ENCODE assay signal across 19 cellular contexts in genomic region chr5:2130361-2130760, GRCh38.
DNase-seq lines count a peak whose midpoint lies in the region; ATAC-seq, FAIRE-seq and TF ChIP-seq lines count a peak whose summit lies in the region.
"Had no signal": no experiment of that assay in that cellular context is flagged by ENCODE, and none has a peak within 500 bp of the region (broad histone marks: within the 10 kb centered on the region; RNA-seq: fewer than 3 reads in every experiment).

No MANE protein-coding gene starts in this region.

- no peak overlapping the region for H3K9ac ChIP-seq in BLaER1
- H3K9ac ChIP-seq in H1 (replicated peaks in 1 of 4; ENCODE audit: extremely low read depth in 1 of 4, low read depth in 3 of 4, low read length in 3 of 4), result no peak overlapping the region

- TF ChIP-seq RAD21 in H1 (IDR thresholded peaks at IDR 0.05 in 1 of 2, conservative IDR thresholded peaks at IDR 0.05 in 1 of 2; ENCODE audit: low read depth in 2 of 2, low read length in 2 of 2), result no peak

- no peaks in the 10 kb centered on the region for H3K79me1 ChIP-seq in H1 (ENCODE audit: low read depth, low read length)

- CTCF ChIA-PET in H1 (lab: Charles Lee; ENCODE audit: partially characterized antibody), result no interaction called here
- CTCF ChIA-PET in activated CD4-positive, alpha-beta memory T cell treated with anti-CD3 and anti-CD28 coated beads, Interleukin-2, amount 10 ng/mL, durations not matched to agents 7 days and 5 days (lab: Charles Lee), result no interaction called here

- no peak overlapping the region for H2BK20ac ChIP-seq in H1 (ENCODE audit: low read length)

- H2BK120ac ChIP-seq in H1 (replicated peaks; ENCODE audit: low read depth, low read length), result no peak overlapping the region

- TF ChIP-seq CTCF in H1 (IDR thresholded peaks at IDR 0.05; ENCODE audit: control extremely low read depth in 1 of 3, insufficient read depth in 1 of 3, low read depth in 1 of 3, low read length in 3 of 3) (no peak), nephron progenitor cell (IDR thresholded peaks at IDR 0.05) (no peak), upper lobe of right lung (IDR thresholded peaks at IDR 0.05) (no peak)

- H3K14ac ChIP-seq in H1 (ENCODE audit: insufficient read length), result no peak overlapping the region

- no peak for TF ChIP-seq EP300 in H1 (IDR thresholded peaks at IDR 0.05; ENCODE audit: borderline replicate concordance in 1 of 2, low read depth in 2 of 2, low read length in 2 of 2)

- H4K91ac ChIP-seq in H1 (replicated peaks; ENCODE audit: insufficient read length, low read length), result no peak overlapping the region

- H3K27ac ChIP-seq in BLaER1, result no peak overlapping the region
- no peak overlapping the region for H3K27ac ChIP-seq in H1 (ENCODE audit: low read depth, low read length)
- H3K27ac ChIP-seq in upper lobe of right lung, result no peak overlapping the region
- H3K27ac ChIP-seq: 22Rv1, A549 had no signal

- peak overlapping the region; percentile 50; the same call in 1 of the 2 replicates for H2AFZ ChIP-seq in H1 (ENCODE audit: low read length)

- 80% methylated on average over 7 of the region's 7 CpGs; no CpG with 5 or more reads in 1 of the 2 experiments for WGBS in H1 (ENCODE audit: extremely low coverage in 1 of 2, insufficient coverage in 1 of 2, insufficient read length in 1 of 2, insufficient replicate concordance in 2 of 2, low coverage in 1 of 2, low lambda C conversion rate in 2 of 2, missing lambda C conversion rate in 1 of 2), 2 experiments

- H3K4me2 ChIP-seq in BLaER1 (peak overlapping the region; percentile 88; the same call in 1 of the 2 replicates), H1 (ENCODE audit: insufficient read depth in 1 of 2, low read depth in 2 of 2, low read length in 2 of 2) (no peak overlapping the region)
- H3K4me2 ChIP-seq: A549 had no signal

- H3K4me1 ChIP-seq in BLaER1 (peaks cover 39% of the 10 kb centered on the region), H1 (replicated peaks in 1 of 4; ENCODE audit: control insufficient read depth in 3 of 4, insufficient read depth in 4 of 4, low read length in 3 of 4) (no peaks in the 10 kb centered on the region; a peak in 1 of 7 replicates), upper lobe of right lung (no peaks in the 10 kb centered on the region)
- H3K4me1 ChIP-seq: A549 had no signal

- peaks cover 8% of the 10 kb centered on the region for H3K27me3 Mint-ChIP-seq in nephron progenitor cell (ENCODE audit: low read depth, poor library complexity)
- no peaks in the 10 kb centered on the region for H3K27me3 Mint-ChIP-seq in activated CD4-positive, alpha-beta memory T cell treated with anti-CD3 and anti-CD28 coated beads, Interleukin-2, amount 10 ng/mL, durations not matched to agents 7 days and 5 days

- no peaks in the 10 kb centered on the region for H3K23me2 ChIP-seq in H1 (ENCODE audit: low read depth, low read length)

- H4K20me1 ChIP-seq in BLaER1, result no peaks in the 10 kb centered on the region
- peaks cover 0 to 1% of the 10 kb centered on the region in 2 experiments for H4K20me1 ChIP-seq in H1 (replicated peaks in 1 of 2; ENCODE audit: control insufficient read depth in 1 of 2, insufficient read depth in 2 of 2, low read length in 2 of 2)

- H3K79me2 ChIP-seq in H1 (ENCODE audit: control insufficient read depth in 1 of 2, insufficient read depth in 2 of 2, low read length in 2 of 2), result no peaks in the 10 kb centered on the region

- intact Hi-C loops in upper lobe of right lung (cut with DNase I), result no loop called here

- TF ChIP-seq POLR2A in H1 (IDR thresholded peaks at IDR 0.05; ENCODE audit: control extremely low read depth in 1 of 2, low read depth in 2 of 2, low read length in 2 of 2), result no peak

- no peak overlapping the region for H2BK15ac ChIP-seq in H1 (ENCODE audit: low read length)

- ATAC-seq in GM19395 (IDR thresholded peaks at IDR 0.05; ENCODE audit: unreplicated experiment) (no peak), upper lobe of right lung (no peak)
- ATAC-seq: A549, GM12878 had no signal

- no peak overlapping the region for H4K8ac ChIP-seq in H1 (ENCODE audit: extremely low read depth, insufficient read depth, low read length)

- H3K4ac ChIP-seq in H1 (replicated peaks; ENCODE audit: insufficient read length, low read depth, low read length), result no peak overlapping the region

- H3K36me3 ChIP-seq in BLaER1 (no peaks in the 10 kb centered on the region), H1 (ENCODE audit: control insufficient read depth in 2 of 4, insufficient read depth in 4 of 4, low read length in 3 of 4) (no peaks in the 10 kb centered on the region), upper lobe of right lung (no peaks in the 10 kb centered on the region)

- H3K56ac ChIP-seq in H1 (replicated peaks; ENCODE audit: insufficient read length, low read depth, low read length), result no peak overlapping the region

- peak; percentile 32 for DNase-seq in activated CD8-positive, alpha-beta memory T cell treated with anti-CD3 and anti-CD28 coated beads, Interleukin-2, amount 50 U/mL, for 48 hours
- no peak for DNase-seq in activated CD8-positive, alpha-beta memory T cell treated with anti-CD3 and anti-CD28 coated beads for 24 hours
- DNase-seq in H1 (ENCODE audit: low read depth in 1 of 2, low spot score in 2 of 2) (no peak), nephron progenitor cell (no peak), upper lobe of right lung (no peak)
- no peak for DNase-seq in activated CD4-positive, alpha-beta memory T cell treated with anti-CD3 and anti-CD28 coated beads, Interleukin-2, amount 10 ng/mL, durations not matched to agents 7 days and 5 days
- DNase-seq: AML-193; CD4-positive, alpha-beta memory T cell; DMS79 treated with DMSO at 0.1 percent for 48 hours; GOT3; H9; IMR-90 had no signal

- FAIRE-seq in H1 (lab: Jason Lieb, UNC), result no peak
- FAIRE-seq: A549, GM12878, HTR-8/SVneo had no signal

- no peaks in the 10 kb centered on the region for H3K36me3 Mint-ChIP-seq in nephron progenitor cell (ENCODE audit: low read depth)
- no peaks in the 10 kb centered on the region for H3K36me3 Mint-ChIP-seq in activated CD4-positive, alpha-beta memory T cell treated with anti-CD3 and anti-CD28 coated beads, Interleukin-2, amount 10 ng/mL, durations not matched to agents 7 days and 5 days (ENCODE audit: low read depth)
- H3K36me3 Mint-ChIP-seq: CD14-positive monocyte; CD4-positive, alpha-beta memory T cell had no signal

- no peaks in the 10 kb centered on the region for H3K9me3 Mint-ChIP-seq in nephron progenitor cell
- no peaks in the 10 kb centered on the region for H3K9me3 Mint-ChIP-seq in activated CD4-positive, alpha-beta memory T cell treated with anti-CD3 and anti-CD28 coated beads, Interleukin-2, amount 10 ng/mL, durations not matched to agents 7 days and 5 days
- H3K9me3 Mint-ChIP-seq: CD4-positive, alpha-beta memory T cell; H9 had no signal

- peaks cover 67% of the 10 kb centered on the region for H3K4me1 Mint-ChIP-seq in nephron progenitor cell
- no peaks in the 10 kb centered on the region for H3K4me1 Mint-ChIP-seq in activated CD4-positive, alpha-beta memory T cell treated with anti-CD3 and anti-CD28 coated beads, Interleukin-2, amount 10 ng/mL, durations not matched to agents 7 days and 5 days
- H3K4me1 Mint-ChIP-seq: CD14-positive monocyte; CD4-positive, alpha-beta memory T cell had no signal

- H3K23ac ChIP-seq in H1 (ENCODE audit: insufficient read length), result no peak overlapping the region

- H3K9me3 ChIP-seq in BLaER1, result no peaks in the 10 kb centered on the region
- H3K9me3 ChIP-seq in H1 (ENCODE audit: insufficient read depth in 2 of 2, low read depth in 1 of 2, low read length in 1 of 2), result no peaks in the 10 kb centered on the region
- H3K9me3 ChIP-seq in upper lobe of right lung, result no peaks in the 10 kb centered on the region
- H3K9me3 ChIP-seq: A549 had no signal

- H2AK5ac ChIP-seq in H1 (ENCODE audit: low read depth, low read length), result no peak overlapping the region

- H3K4me3 ChIP-seq in BLaER1, result no peak overlapping the region
- no peak overlapping the region for H3K4me3 ChIP-seq in H1 (ENCODE audit: extremely low read depth in 1 of 4, insufficient read depth in 2 of 4, low read depth in 3 of 4, low read length in 4 of 4)
- no peak overlapping the region for H3K4me3 ChIP-seq in upper lobe of right lung
- H3K4me3 ChIP-seq: A549, GM12878 had no signal

- H3K4me3 Mint-ChIP-seq in nephron progenitor cell, result no peak overlapping the region
- no peak overlapping the region for H3K4me3 Mint-ChIP-seq in activated CD4-positive, alpha-beta memory T cell treated with anti-CD3 and anti-CD28 coated beads, Interleukin-2, amount 10 ng/mL, durations not matched to agents 7 days and 5 days
- H3K4me3 Mint-ChIP-seq: CD14-positive monocyte; CD4-positive, alpha-beta memory T cell; H9 had no signal

- H2BK5ac ChIP-seq in H1 (ENCODE audit: low read depth, low read length), result no peak overlapping the region

- POLR2A ChIA-PET in H1 (lab: Charles Lee; ENCODE audit: partially characterized antibody), result no interaction called here
- POLR2A ChIA-PET in activated CD4-positive, alpha-beta memory T cell treated with anti-CD3 and anti-CD28 coated beads, Interleukin-2, amount 10 ng/mL, durations not matched to agents 7 days and 5 days (lab: Charles Lee), result no interaction called here

- H2BK12ac ChIP-seq in H1 (ENCODE audit: low read depth, low read length), result no peak overlapping the region

- no peak overlapping the region for H4K5ac ChIP-seq in H1 (ENCODE audit: insufficient read length, low read depth, low read length)

- H3K27me3 ChIP-seq in BLaER1, result peaks cover 23% of the 10 kb centered on the region
- H3K27me3 ChIP-seq in H1 (replicated peaks in 1 of 4; ENCODE audit: control insufficient read depth in 3 of 4, extremely low read depth in 1 of 4, insufficient read depth in 3 of 4, low read length in 3 of 4), result no peaks in the 10 kb centered on the region
- H3K27me3 ChIP-seq in upper lobe of right lung, result peaks cover 16% of the 10 kb centered on the region

- peak overlapping the region; percentile 81 for H3K27ac Mint-ChIP-seq in nephron progenitor cell
- no peak overlapping the region for H3K27ac Mint-ChIP-seq in activated CD4-positive, alpha-beta memory T cell treated with anti-CD3 and anti-CD28 coated beads, Interleukin-2, amount 10 ng/mL, durations not matched to agents 7 days and 5 days
- H3K27ac Mint-ChIP-seq: CD4-positive, alpha-beta memory T cell; H9 had no signal

- no peak overlapping the region for H3K18ac ChIP-seq in H1 (ENCODE audit: extremely low read depth, low read length)

TF ChIP-seq in H1, 55 proteins besides CTCF, POLR2A, EP300 and RAD21:
- no peak for TF ChIP-seq RNF2 (IDR thresholded peaks at IDR 0.05; ENCODE audit: borderline replicate concordance, low read depth, low read length, missing control alignments, poor library complexity, severe bottlenecking)
- no peak for TF ChIP-seq CTBP2 (IDR thresholded peaks at IDR 0.05; ENCODE audit: borderline replicate concordance, insufficient read depth, insufficient read length, low read length)
- no peak for TF ChIP-seq SIN3A (conservative IDR thresholded peaks at IDR 0.05 in 1 of 2, IDR thresholded peaks at IDR 0.05 in 1 of 2; ENCODE audit: low read depth in 1 of 2, low read length in 2 of 2)
- 0 out of 2 replicates have a peak, but pooled peaks have one; percentile 26 for TF ChIP-seq SRF (IDR thresholded peaks at IDR 0.05; ENCODE audit: low read depth, low read length)
